Comparison of ENCODE assay signal across 22 cellular contexts in the genomic region with DNA sequence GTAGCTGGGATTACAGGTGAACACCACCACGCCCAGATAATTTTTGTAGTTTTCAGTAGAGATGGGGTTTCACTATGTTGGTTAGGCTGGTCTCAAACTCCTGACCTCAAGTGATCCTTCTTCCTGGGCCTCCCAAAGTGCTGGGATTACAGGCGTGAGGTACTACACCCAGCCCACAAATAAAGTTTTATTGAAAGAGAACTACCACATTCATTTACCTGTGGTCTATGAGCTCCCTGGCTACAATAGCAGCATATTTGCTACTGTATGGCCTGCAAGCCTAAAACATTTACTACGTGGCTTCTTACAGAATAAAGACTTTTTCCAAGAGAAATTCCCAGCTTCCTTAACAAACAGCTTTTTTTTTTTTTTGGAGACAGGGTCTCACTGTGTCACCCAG. TPM values are rescaled to one million over a fixed set of nuclear protein-coding genes. Genes with fewer than 3 reads are reported as not detected.
DNase-seq lines count a peak whose midpoint lies in the region; ATAC-seq, FAIRE-seq and TF ChIP-seq lines count a peak whose summit lies in the region.
"Had no signal": no experiment of that assay in that cellular context is flagged by ENCODE, and none has a peak within 500 bp of the region (broad histone marks: within the 10 kb centered on the region; RNA-seq: fewer than 3 reads in every experiment).

No MANE protein-coding gene starts in this region.

- SMC1A ChIA-PET in GM12878 (lab: Charles Lee; ENCODE audit: uncharacterized antibody, unreplicated experiment): interaction anchor here (0.7 to 3.2 kb wide), 6 partner anchors 19 to 103 kb away, joined by 3 to 20 read pairs (median 4); no protein-coding TSS in a partner anchor

- no peak for TF ChIP-seq EP300 in GM12878 (IDR thresholded peaks at IDR 0.05; ENCODE audit: borderline replicate concordance in 1 of 2, control insufficient read depth in 1 of 2, low read depth in 2 of 2, low read length in 2 of 2)

- intact Hi-C loops in GM12878 (cut with micrococcal nuclease; ENCODE audit: unreplicated experiment): no loop called here

- H2AFZ ChIP-seq in ACC112 (ENCODE audit: low read length, unreplicated experiment): no peak overlapping the region
- no peak overlapping the region for H2AFZ ChIP-seq in GM12878 (ENCODE audit: control insufficient read depth, low read depth, low read length)
- H2AFZ ChIP-seq in osteoblast (ENCODE audit: low read length): no peak overlapping the region

- POLR2A ChIA-PET in HEK293T (lab: Yijun Ruan, JAX) (no interaction called here), GM12878 (lab: Charles Lee) (interaction anchor here (0.6 to 1.8 kb wide), 5 partner anchors 11 to 37 kb away, joined by 3 to 5 read pairs (median 4); no protein-coding TSS in a partner anchor)

- ATAC-seq in GM12878 (no peak), GM18861 (IDR thresholded peaks at IDR 0.05; ENCODE audit: unreplicated experiment) (no peak)
- ATAC-seq: Panc1 had no signal

- H3K27ac ChIP-seq in ACC112 (ENCODE audit: low read depth, low read length) (no peak overlapping the region), GM12878 (ENCODE audit: control insufficient read depth, insufficient read depth) (no peak overlapping the region), osteoblast (ENCODE audit: low read depth, low read length) (peak overlapping the region; percentile 35), substantia nigra (ENCODE audit: low read depth, low read length, poor library complexity, severe bottlenecking) (no peak overlapping the region)

- H4K20me1 ChIP-seq in GM12878 (ENCODE audit: control insufficient read depth, insufficient read depth) (no peaks in the 10 kb centered on the region), osteoblast (ENCODE audit: insufficient read depth, low read length) (peaks cover 60% of the 10 kb centered on the region)

- peaks cover 41% of the 10 kb centered on the region for H3K4me1 ChIP-seq in ACC112 (ENCODE audit: control insufficient read depth, insufficient read depth, low read length, unreplicated experiment)
- H3K4me1 ChIP-seq in GM12878 (ENCODE audit: control insufficient read depth, insufficient read depth, low read length): peaks cover 6% of the 10 kb centered on the region; the same call in 1 of the 2 replicates
- H3K4me1 ChIP-seq in osteoblast (ENCODE audit: insufficient read depth, low read length): peaks cover 41% of the 10 kb centered on the region

- no peak for TF ChIP-seq RAD21 in GM12878 (IDR thresholded peaks at IDR 0.05; ENCODE audit: insufficient read depth, low read depth, low read length)

- TF ChIP-seq POLR2A in GM12878 (IDR thresholded peaks at IDR 0.05; ENCODE audit: low read depth, low read length): no peak

- H3K4me3 ChIP-seq in ACC112 (ENCODE audit: low read depth, low read length): peak overlapping the region; percentile 90; the same call in 1 of the 2 replicates
- H3K4me3 ChIP-seq in GM12878: no peak overlapping the region
- no peak overlapping the region for H3K4me3 ChIP-seq in osteoblast (ENCODE audit: insufficient read depth, low read length)

- RAD21 ChIA-PET in GM12878 (lab: Charles Lee; ENCODE audit: unreplicated experiment): interaction anchor here (0.6 to 4.1 kb wide), 2 partner anchors 37 to 1555 kb away, joined by 3 to 27 read pairs; no protein-coding TSS in a partner anchor

- H3K79me2 ChIP-seq in ACC112 (ENCODE audit: control insufficient read depth, insufficient read depth, low read length, unreplicated experiment) (peaks cover 82% of the 10 kb centered on the region), GM12878 (ENCODE audit: control insufficient read depth, insufficient read depth, low read length) (peaks cover 31% of the 10 kb centered on the region), osteoblast (ENCODE audit: insufficient read depth, low read length) (peaks cover 83% of the 10 kb centered on the region)

- no peaks in the 10 kb centered on the region for H3K36me3 ChIP-seq in ACC112 (ENCODE audit: insufficient read depth, low read length)
- H3K36me3 ChIP-seq in GM12878 (ENCODE audit: control insufficient read depth in 2 of 2, insufficient read depth in 2 of 2, low read length in 1 of 2): no peaks in the 10 kb centered on the region
- no peaks in the 10 kb centered on the region for H3K36me3 ChIP-seq in osteoblast (ENCODE audit: insufficient read depth, low read length)

- FAIRE-seq in GM12878 (lab: Jason Lieb, UNC): no peak
- FAIRE-seq: HTR-8/SVneo had no signal

- CTCF ChIA-PET in HEK293T (lab: Yijun Ruan, JAX): interaction anchor here (0.5 to 1.6 kb wide), 2 partner anchors 54 to 1084 kb away, joined by 4 to 5 read pairs; no protein-coding TSS in a partner anchor
- CTCF ChIA-PET in GM12878 (lab: Yijun Ruan, JAX): interaction anchor here (0.6 to 5.2 kb wide), 8 partner anchors 13 to 708 kb away, joined by 3 to 32 read pairs (median 6); no protein-coding TSS in a partner anchor

- BruUV-seq in GM12878 (replicated peaks; lab: Mats Ljungman, UMichigan): no TSS peak

- 97% methylated on average over 3 of the region's 3 CpGs for WGBS in GM12878 (ENCODE audit: insufficient coverage, insufficient replicate concordance, low lambda C conversion rate, missing lambda C conversion rate)

- no peaks in the 10 kb centered on the region for H3K9me3 ChIP-seq in GM12878 (replicated peaks; ENCODE audit: control insufficient read depth, insufficient read depth, low read length)
- H3K9me3 ChIP-seq in osteoblast (ENCODE audit: low read depth, low read length): no peaks in the 10 kb centered on the region
- H3K9me3 ChIP-seq: SK-N-SH had no signal

- no peak for DNase-seq in HEK293T (ENCODE audit: extremely low spot score)
- DNase-seq in GM12878 (ENCODE audit: low read depth, low spot score): no peak
- no peak for DNase-seq in osteoblast (ENCODE audit: insufficient read length, low spot score, missing footprints)
- no peak for DNase-seq in substantia nigra (lab: John Stamatoyannopoulos, UW)
- no peak for DNase-seq in medulla oblongata (ENCODE audit: extremely low spot score)
- DNase-seq in ecto neural progenitor cell (ENCODE audit: low spot score): no peak
- DNase-seq: CD4-positive, CD25-positive, alpha-beta regulatory T cell; H9; IMR-90; NCI-H1092 treated with DMSO at 0.1 percent for 48 hours; NCI-H1436 treated with DMSO at 0.1 percent for 48 hours; NCI-H1930; NCI-H510A; NK-92 treated with Interleukin-12 subunit alpha and Interleukin-12 subunit beta, amount 100 ng/mL, for 24 hours; SIG-M5; SK-N-SH had no signal

- H3K27me3 ChIP-seq in ACC112 (ENCODE audit: insufficient read depth, low read length): no peaks in the 10 kb centered on the region
- no peaks in the 10 kb centered on the region for H3K27me3 ChIP-seq in GM12878 (replicated peaks in 1 of 2; ENCODE audit: control insufficient read depth in 2 of 2, insufficient read depth in 2 of 2, low read length in 1 of 2)
- no peaks in the 10 kb centered on the region for H3K27me3 ChIP-seq in osteoblast (ENCODE audit: insufficient read depth, low read length)

- in situ Hi-C loops in GM12878 (cut with MboI): no loop called here

- TF ChIP-seq CTCF in GM12878 (IDR thresholded peaks at IDR 0.05 in 2 of 3, conservative IDR thresholded peaks at IDR 0.05 in 1 of 3; ENCODE audit: control insufficient read depth in 2 of 3, extremely low read depth in 1 of 3, insufficient read depth in 1 of 3, low read depth in 3 of 3, low read length in 3 of 3): no peak
- TF ChIP-seq CTCF in osteoblast (IDR thresholded peaks at IDR 0.05; ENCODE audit: extremely low read depth, low read depth, low read length): no peak

- H3K9ac ChIP-seq in GM12878 (ENCODE audit: control insufficient read depth, insufficient read depth, low read length): no peak overlapping the region
- H3K9ac ChIP-seq: SK-N-SH had no signal

- H3K4me2 ChIP-seq in GM12878 (ENCODE audit: control insufficient read depth, insufficient read depth) (no peak overlapping the region), osteoblast (ENCODE audit: insufficient read depth, low read length) (no peak overlapping the region)

TF ChIP-seq in HEK293T, 16 proteins besides CTCF, POLR2A, EP300 and RAD21 (continues in another document):
- TF ChIP-seq L3MBTL2 (conservative IDR thresholded peaks at IDR 0.05): no peak

RNA-seq across cellular contexts. Expression of gene METTL9, which starts 3.4 kb away (rescaled TPM):
- total RNA-seq in GM12878 (2013; cell fraction: nucleolus; rRNA removed): 62.2 and 71.7 TPM in 2 replicates
- 119 TPM in 2 replicates for total RNA-seq in GM12878 (2014; rRNA removed)
- total RNA-seq in GM12878 (2014; rRNA removed; fragmentation: Illumina TruSeq; extraction: Trizol): 92.0 and 101 TPM in 2 replicates
- total RNA-seq in GM12878 (2021): 90.0 and 98.5 TPM in 2 replicates
- polyA plus RNA-seq in GM12878 (2011; ENCODE audit: low read depth): 26.1 TPM
- 115 and 196 TPM in 2 replicates for polyA plus RNA-seq in GM12878 (2011; rRNA removed)
- 46.5 and 46.6 TPM in 2 replicates for polyA plus RNA-seq in GM12878 (2011; cell fraction: cytosol; rRNA removed)
- polyA plus RNA-seq in GM12878 (2011; cell fraction: nucleus; rRNA removed): 23.6 and 27.4 TPM in 2 replicates
- polyA plus RNA-seq in GM12878 (2012): 48.7 and 50.0 TPM in 2 replicates
- 106 and 149 TPM in 2 replicates for polyA plus RNA-seq in GM12878 (2014; fragmentation: Illumina TruSeq; extraction: Trizol)
- 10 to 100 TPM; 19.4 to 40.0 TPM for polyA plus RNA-seq in GM12878 (2014; fragmentation: Nextera tagmentation; extraction: Ambion mirVana)
- polyA plus RNA-seq in GM12878 (2014; rRNA removed): 89.7 and 101 TPM in 2 replicates
- 100 to 1,000 TPM in 1 of 2 experiments, 10 to 100 TPM in 1; 95.4 to 103 TPM for polyA plus RNA-seq in GM12878 (2016; fragmentation: Nextera tagmentation; extraction: Ambion mirVana)
- polyA minus RNA-seq in GM12878 (2011; rRNA and poly(A)+ RNA removed): 34.8 and 37.0 TPM in 2 replicates
- 17.4 and 20.2 TPM in 2 replicates for polyA minus RNA-seq in GM12878 (2011; cell fraction: cytosol; rRNA and poly(A)+ RNA removed)
- 17.4 and 24.3 TPM in 2 replicates for polyA minus RNA-seq in GM12878 (2011; cell fraction: nucleus; rRNA and poly(A)+ RNA removed)
- 170 and 210 TPM in 2 replicates for total RNA-seq in osteoblast

RNA-seq across cellular contexts. Expression of gene IGSF6, which starts 49.6 kb away (rescaled TPM):
- total RNA-seq in GM12878 (2013; cell fraction: nucleolus; rRNA removed): 0.27 and 0.33 TPM in 2 replicates
- 0.34 and 0.60 TPM in 2 replicates for total RNA-seq in GM12878 (2014; rRNA removed)
- 1.2 TPM in 2 replicates for total RNA-seq in GM12878 (2014; rRNA removed; fragmentation: Illumina TruSeq; extraction: Trizol)
- total RNA-seq in GM12878 (2021): 0.85 and 1.2 TPM in 2 replicates
- 0.28 TPM for polyA plus RNA-seq in GM12878 (2011; ENCODE audit: low read depth)
- polyA plus RNA-seq in GM12878 (2011; rRNA removed): 0.52 and 0.91 TPM in 2 replicates
- polyA plus RNA-seq in GM12878 (2011; cell fraction: cytosol; rRNA removed): 0.19 and 0.23 TPM in 2 replicates
- 0.23 and 0.24 TPM in 2 replicates for polyA plus RNA-seq in GM12878 (2011; cell fraction: nucleus; rRNA removed)
- polyA plus RNA-seq in GM12878 (2012): 0.14 and 0.27 TPM in 2 replicates
- 0.98 and 1.4 TPM in 2 replicates for polyA plus RNA-seq in GM12878 (2014; fragmentation: Illumina TruSeq; extraction: Trizol)
- polyA plus RNA-seq in GM12878 (2014; fragmentation: Nextera tagmentation; extraction: Ambion mirVana): under 1 TPM; 0.32 to 0.37 TPM
- polyA plus RNA-seq in GM12878 (2014; rRNA removed): 0.20 and 0.60 TPM in 2 replicates
- polyA plus RNA-seq in GM12878 (2016; fragmentation: Nextera tagmentation; extraction: Ambion mirVana): 1 to 10 TPM in 1 of 2 experiments, under 1 TPM in 1; 0.83 to 1.0 TPM
- 0.21 and 0.59 TPM in 2 replicates for polyA minus RNA-seq in GM12878 (2011; rRNA and poly(A)+ RNA removed)
- 0.52 and 0.80 TPM in 2 replicates for polyA minus RNA-seq in GM12878 (2011; cell fraction: cytosol; rRNA and poly(A)+ RNA removed)
- polyA minus RNA-seq in GM12878 (2011; cell fraction: nucleus; rRNA and poly(A)+ RNA removed): 0.36 and 0.96 TPM in 2 replicates
- total RNA-seq in osteoblast: under 0.01 and 0.36 TPM in 2 replicates
- total RNA-seq: A172, H9, IMR-90, LHCN-M2 had no signal
- polyA plus RNA-seq: IMR-90, SK-N-SH had no signal
